Comparison of ENCODE assay signal across 1 cellular context in the genomic region with DNA sequence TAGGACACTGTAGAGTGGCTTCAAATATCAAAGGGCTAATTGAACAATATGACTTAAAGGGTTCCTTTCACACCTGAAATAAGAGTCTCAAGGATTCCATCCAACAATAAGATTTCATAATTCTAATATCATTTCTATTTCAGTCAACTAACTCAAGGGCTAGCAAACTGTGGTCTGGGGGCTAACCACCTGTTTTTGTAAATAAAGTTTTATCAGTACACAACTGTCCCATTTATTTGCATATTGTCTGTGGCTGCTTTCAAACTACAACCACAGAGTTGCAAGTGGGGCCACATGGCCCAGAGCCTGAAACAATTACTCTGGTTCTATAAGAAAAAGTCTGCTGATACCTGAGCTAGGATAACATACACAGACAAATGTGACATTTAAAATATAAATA.
TF ChIP-seq lines count a peak whose summit lies in the region.

No MANE protein-coding gene starts in this region.

TF ChIP-seq in HepG2, 621 proteins besides CTCF, POLR2A, EP300 and RAD21:
- TF ChIP-seq, protein P1, sequence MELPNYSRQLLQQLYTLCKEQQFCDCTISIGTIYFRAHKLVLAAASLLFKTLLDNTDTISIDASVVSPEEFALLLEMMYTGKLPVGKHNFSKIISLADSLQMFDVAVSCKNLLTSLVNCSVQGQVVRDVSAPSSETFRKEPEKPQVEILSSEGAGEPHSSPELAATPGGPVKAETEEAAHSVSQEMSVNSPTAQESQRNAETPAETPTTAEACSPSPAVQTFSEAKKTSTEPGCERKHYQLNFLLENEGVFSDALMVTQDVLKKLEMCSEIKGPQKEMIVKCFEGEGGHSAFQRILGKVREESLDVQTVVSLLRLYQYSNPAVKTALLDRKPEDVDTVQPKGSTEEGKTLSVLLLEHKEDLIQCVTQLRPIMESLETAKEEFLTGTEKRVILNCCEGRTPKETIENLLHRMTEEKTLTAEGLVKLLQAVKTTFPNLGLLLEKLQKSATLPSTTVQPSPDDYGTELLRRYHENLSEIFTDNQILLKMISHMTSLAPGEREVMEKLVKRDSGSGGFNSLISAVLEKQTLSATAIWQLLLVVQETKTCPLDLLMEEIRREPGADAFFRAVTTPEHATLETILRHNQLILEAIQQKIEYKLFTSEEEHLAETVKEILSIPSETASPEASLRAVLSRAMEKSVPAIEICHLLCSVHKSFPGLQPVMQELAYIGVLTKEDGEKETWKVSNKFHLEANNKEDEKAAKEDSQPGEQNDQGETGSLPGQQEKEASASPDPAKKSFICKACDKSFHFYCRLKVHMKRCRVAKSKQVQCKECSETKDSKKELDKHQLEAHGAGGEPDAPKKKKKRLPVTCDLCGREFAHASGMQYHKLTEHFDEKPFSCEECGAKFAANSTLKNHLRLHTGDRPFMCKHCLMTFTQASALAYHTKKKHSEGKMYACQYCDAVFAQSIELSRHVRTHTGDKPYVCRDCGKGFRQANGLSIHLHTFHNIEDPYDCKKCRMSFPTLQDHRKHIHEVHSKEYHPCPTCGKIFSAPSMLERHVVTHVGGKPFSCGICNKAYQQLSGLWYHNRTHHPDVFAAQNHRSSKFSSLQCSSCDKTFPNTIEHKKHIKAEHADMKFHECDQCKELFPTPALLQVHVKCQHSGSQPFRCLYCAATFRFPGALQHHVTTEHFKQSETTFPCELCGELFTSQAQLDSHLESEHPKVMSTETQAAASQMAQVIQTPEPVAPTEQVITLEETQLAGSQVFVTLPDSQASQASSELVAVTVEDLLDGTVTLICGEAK (IDR thresholded peaks at IDR 0.05) = no peak
- TF ChIP-seq, protein P1 (CRISPR knock-in tag; IDR thresholded peaks at IDR 0.05) = peak; percentile 48; the same call in 1 of the 2 replicates
- TF ChIP-seq, protein P2, sequence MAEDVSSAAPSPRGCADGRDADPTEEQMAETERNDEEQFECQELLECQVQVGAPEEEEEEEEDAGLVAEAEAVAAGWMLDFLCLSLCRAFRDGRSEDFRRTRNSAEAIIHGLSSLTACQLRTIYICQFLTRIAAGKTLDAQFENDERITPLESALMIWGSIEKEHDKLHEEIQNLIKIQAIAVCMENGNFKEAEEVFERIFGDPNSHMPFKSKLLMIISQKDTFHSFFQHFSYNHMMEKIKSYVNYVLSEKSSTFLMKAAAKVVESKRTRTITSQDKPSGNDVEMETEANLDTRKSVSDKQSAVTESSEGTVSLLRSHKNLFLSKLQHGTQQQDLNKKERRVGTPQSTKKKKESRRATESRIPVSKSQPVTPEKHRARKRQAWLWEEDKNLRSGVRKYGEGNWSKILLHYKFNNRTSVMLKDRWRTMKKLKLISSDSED (CRISPR knock-in tag; IDR thresholded peaks at IDR 0.05) = no peak
- no peak for TF ChIP-seq GFI1 (CRISPR knock-in tag; IDR thresholded peaks at IDR 0.05; ENCODE audit: borderline replicate concordance)
